25 cellular contexts compared by ENCODE assay signal in genomic region chr20:24979036-24979960, GRCh38. TPM values are rescaled to one million over a fixed set of nuclear protein-coding genes. Genes with fewer than 3 reads are reported as not detected.
DNase-seq lines count a peak whose midpoint lies in the region; ATAC-seq and TF ChIP-seq lines count a peak whose summit lies in the region.
"Had no signal": no experiment of that assay in that cellular context is flagged by ENCODE, and none has a peak within 500 bp of the region (broad histone marks: within the 10 kb centered on the region; RNA-seq: fewer than 3 reads in every experiment).

No MANE protein-coding gene starts in this region.

- H3K27ac ChIP-seq in cingulate gyrus (ENCODE audit: low read depth, low read length): peak overlapping the region; percentile 82
- H3K27ac ChIP-seq in upper lobe of right lung: no peak overlapping the region
- H3K27ac ChIP-seq: SJCRH30 had no signal

- DNase-seq in cardiac septum (ENCODE audit: low spot score): peak; percentile 70
- no peak for DNase-seq in left ventricle myocardium superior
- DNase-seq in naive thymus-derived CD8-positive, alpha-beta T cell: peak in 1 of 10 donors; percentile 11
- DNase-seq in upper lobe of right lung: peak; percentile 43
- no peak for DNase-seq in Kasumi-1 (lab: John Stamatoyannopoulos, UW)
- DNase-seq in kidney glomerular epithelial cell (lab: John Stamatoyannopoulos, UW): no peak
- no peak for DNase-seq in stimulated activated naive CD8-positive, alpha-beta T cell treated with anti-CD3 and anti-CD28 coated beads, Interleukin-15, amount 100 ng/mL, for 72 hours
- DNase-seq: activated CD4-positive, CD25-positive, alpha-beta regulatory T cell; activated naive CD4-positive, alpha-beta T cell treated with Interleukin-2 at 50 U/mL for 16 hours; DMS79; HCEC 1CT; left colon; MG63; NCI-H1436; NCI-H82; SJCRH30; stimulated activated CD4-positive, alpha-beta T cell treated with anti-CD3 and anti-CD28 coated beads, Interleukin-12 subunit alpha, Interleukin-12 subunit beta, amount 100 ng/mL, for 4 hours; T-helper 9 cell had no signal

- POLR2A ChIA-PET in naive thymus-derived CD8-positive, alpha-beta T cell (lab: Charles Lee): interaction anchor here (0.6 kb wide), 1 partner anchor 213 kb away, joined by 4 read pairs; no protein-coding TSS in a partner anchor

- H3K36me3 Mint-ChIP-seq in naive thymus-derived CD8-positive, alpha-beta T cell: peaks cover 33 to 96% (median 71%) of the 10 kb centered on the region in 3 donors

- H3K4me1 ChIP-seq in upper lobe of right lung: no peaks in the 10 kb centered on the region
- H3K4me1 ChIP-seq: SJCRH30 had no signal

- TF ChIP-seq CTCF in upper lobe of right lung (IDR thresholded peaks at IDR 0.05): no peak

- H3K4me3 ChIP-seq in upper lobe of right lung: no peak overlapping the region
- H3K4me3 ChIP-seq: MG63, SJCRH30, tibial nerve had no signal

- no peaks in the 10 kb centered on the region for H3K9me3 ChIP-seq in upper lobe of right lung
- H3K9me3 ChIP-seq: MG63 had no signal

- intact Hi-C loops in cardiac septum (cut with DNase I) (no loop called here), left ventricle myocardium superior (cut with micrococcal nuclease) (no loop called here), upper lobe of right lung (cut with DNase I) (no loop called here)

- no peaks in the 10 kb centered on the region for H3K27me3 Mint-ChIP-seq in naive thymus-derived CD8-positive, alpha-beta T cell
- H3K27me3 Mint-ChIP-seq in stimulated activated naive CD8-positive, alpha-beta T cell treated with anti-CD3 and anti-CD28 coated beads, Interleukin-15, amount 100 ng/mL, for 72 hours: no peaks in the 10 kb centered on the region
- H3K27me3 Mint-ChIP-seq: IgD-negative memory B cell had no signal

- H3K9me3 Mint-ChIP-seq in naive thymus-derived CD8-positive, alpha-beta T cell: peaks cover 0 to 17% (median 10%) of the 10 kb centered on the region in 9 donors
- peaks cover 4 to 28% of the 10 kb centered on the region in 2 donors for H3K9me3 Mint-ChIP-seq in stimulated activated naive CD8-positive, alpha-beta T cell treated with anti-CD3 and anti-CD28 coated beads, Interleukin-15, amount 100 ng/mL, for 72 hours

- H3K4me3 Mint-ChIP-seq in naive thymus-derived CD8-positive, alpha-beta T cell: peak overlapping the region in 1 of 10 donors; percentile 3
- no peak overlapping the region for H3K4me3 Mint-ChIP-seq in stimulated activated naive CD8-positive, alpha-beta T cell treated with anti-CD3 and anti-CD28 coated beads, Interleukin-15, amount 100 ng/mL, for 72 hours
- H3K4me3 Mint-ChIP-seq: CD8-positive, alpha-beta T cell had no signal

- peaks cover 16 to 71% (median 39%) of the 10 kb centered on the region in 4 donors for H3K4me1 Mint-ChIP-seq in naive thymus-derived CD8-positive, alpha-beta T cell
- H3K4me1 Mint-ChIP-seq in stimulated activated naive CD8-positive, alpha-beta T cell treated with anti-CD3 and anti-CD28 coated beads, Interleukin-15, amount 100 ng/mL, for 72 hours: peaks cover 24% of the 10 kb centered on the region

- peaks cover 37% of the 10 kb centered on the region for H3K36me3 ChIP-seq in upper lobe of right lung

- H3K27ac Mint-ChIP-seq in naive thymus-derived CD8-positive, alpha-beta T cell: peak overlapping the region in 6 of 10 donors; percentile 26 to 77 (median 69)
- peak overlapping the region in 1 of 2 donors; percentile 0 for H3K27ac Mint-ChIP-seq in stimulated activated naive CD8-positive, alpha-beta T cell treated with anti-CD3 and anti-CD28 coated beads, Interleukin-15, amount 100 ng/mL, for 72 hours
- H3K27ac Mint-ChIP-seq: CD8-positive, alpha-beta T cell had no signal

- ATAC-seq in left ventricle myocardium superior: no peak
- no peak for ATAC-seq in naive thymus-derived CD8-positive, alpha-beta T cell
- no peak for ATAC-seq in upper lobe of right lung
- ATAC-seq in stimulated activated naive CD8-positive, alpha-beta T cell treated with anti-CD3 and anti-CD28 coated beads, Interleukin-15, amount 100 ng/mL, for 72 hours: no peak
- ATAC-seq: CD8-positive, alpha-beta T cell; left colon; Panc1 had no signal

- H3K27me3 ChIP-seq in upper lobe of right lung: no peaks in the 10 kb centered on the region
- H3K27me3 ChIP-seq: MG63, SJCRH30, tibial nerve had no signal

RNA-seq across cellular contexts. Expression of gene APMAP, which starts 13.3 kb away (rescaled TPM):
- 28.2 TPM for total RNA-seq in cardiac septum
- 25.9 TPM for total RNA-seq in left ventricle myocardium superior
- total RNA-seq in naive thymus-derived CD8-positive, alpha-beta T cell: 10 to 100 TPM; 46.0 to 46.2 TPM
- polyA plus RNA-seq in naive thymus-derived CD8-positive, alpha-beta T cell: 100 to 1,000 TPM in 1 of 3 donors, 10 to 100 TPM in 2; 74.5 to 234 (median 81.7) TPM
- total RNA-seq in upper lobe of right lung: 73.5 TPM

RNA-seq across cellular contexts. Expression of gene CST7, which starts 30.2 kb away (rescaled TPM):
- total RNA-seq in cardiac septum (1.6 TPM), left ventricle myocardium superior (0.92 TPM), upper lobe of right lung (9.6 TPM)
- total RNA-seq in naive thymus-derived CD8-positive, alpha-beta T cell: 1 to 10 TPM; 5.5 to 6.6 TPM
- polyA plus RNA-seq in naive thymus-derived CD8-positive, alpha-beta T cell: 100 to 1,000 TPM in 1 of 3 donors, 10 to 100 TPM in 2; 13.3 to 581 (median 21.3) TPM
- total RNA-seq: dermis microvascular lymphatic vessel endothelial cell, frontal cortex, SJCRH30 had no signal

Comparison
In these comparisons a context has a peak if more than half of its experiments do, and no peak if none do; other contexts are left out.
1. DNase-seq: peak in cardiac septum (single experiment) and upper lobe of right lung (single experiment); none in left ventricle myocardium superior (single experiment), Kasumi-1 (0 of 2), kidney glomerular epithelial cell (single experiment) and stimulated activated naive CD8-positive, alpha-beta T cell treated with anti-CD3 and anti-CD28 coated beads, Interleukin-15, amount 100 ng/mL, for 72 hours (0 of 2).